Comparison of ENCODE assay signal across 1 cellular context in the genomic region with DNA sequence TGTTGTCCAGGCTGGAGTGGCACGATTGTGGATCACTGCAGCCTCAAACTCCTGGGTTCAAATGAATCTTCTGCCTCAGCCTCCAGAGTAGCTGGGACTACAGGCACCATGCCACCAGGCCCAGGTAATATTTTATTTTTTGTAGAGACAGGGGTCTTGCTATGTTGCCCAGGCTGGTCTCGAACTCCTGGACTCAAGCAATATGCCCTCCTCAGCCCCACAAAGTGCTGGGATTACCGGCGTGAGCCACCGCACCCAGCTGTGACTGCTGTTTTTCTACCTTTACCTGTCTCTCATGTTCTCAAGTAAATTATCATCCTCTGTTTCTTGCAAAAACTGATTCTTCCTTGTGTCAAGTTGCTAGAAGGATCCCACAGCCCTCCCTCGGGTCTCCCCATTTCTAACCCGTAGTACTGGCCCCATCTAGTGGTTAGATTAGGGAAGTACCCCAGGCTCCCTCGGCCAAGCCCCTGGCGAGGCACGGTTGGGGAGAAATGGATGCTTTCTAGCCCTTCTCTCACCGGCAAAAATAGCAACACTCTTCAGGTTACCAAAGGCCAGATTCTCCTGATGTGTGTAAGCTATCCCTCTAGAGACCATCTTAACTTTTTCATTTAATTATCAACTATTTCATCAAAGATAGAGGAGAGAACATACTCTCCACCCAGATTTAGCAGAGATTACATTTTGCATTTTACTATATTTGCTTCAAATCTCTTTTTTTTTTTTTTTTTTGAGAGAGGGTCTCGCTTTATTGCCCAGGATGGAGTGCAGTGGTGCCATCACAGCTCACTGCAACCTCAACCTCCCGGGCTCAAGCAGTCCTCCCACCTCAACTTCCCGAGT.
A peak's percentile ranks its signal among the peaks of the same experiment; 100 is the strongest.
TF ChIP-seq lines count a peak whose summit lies in the region.

No MANE protein-coding gene starts in this region.

TF ChIP-seq in neural cell, 6 proteins besides CTCF, POLR2A, EP300 and RAD21 (continued from another document):
- TF ChIP-seq, protein P1, sequence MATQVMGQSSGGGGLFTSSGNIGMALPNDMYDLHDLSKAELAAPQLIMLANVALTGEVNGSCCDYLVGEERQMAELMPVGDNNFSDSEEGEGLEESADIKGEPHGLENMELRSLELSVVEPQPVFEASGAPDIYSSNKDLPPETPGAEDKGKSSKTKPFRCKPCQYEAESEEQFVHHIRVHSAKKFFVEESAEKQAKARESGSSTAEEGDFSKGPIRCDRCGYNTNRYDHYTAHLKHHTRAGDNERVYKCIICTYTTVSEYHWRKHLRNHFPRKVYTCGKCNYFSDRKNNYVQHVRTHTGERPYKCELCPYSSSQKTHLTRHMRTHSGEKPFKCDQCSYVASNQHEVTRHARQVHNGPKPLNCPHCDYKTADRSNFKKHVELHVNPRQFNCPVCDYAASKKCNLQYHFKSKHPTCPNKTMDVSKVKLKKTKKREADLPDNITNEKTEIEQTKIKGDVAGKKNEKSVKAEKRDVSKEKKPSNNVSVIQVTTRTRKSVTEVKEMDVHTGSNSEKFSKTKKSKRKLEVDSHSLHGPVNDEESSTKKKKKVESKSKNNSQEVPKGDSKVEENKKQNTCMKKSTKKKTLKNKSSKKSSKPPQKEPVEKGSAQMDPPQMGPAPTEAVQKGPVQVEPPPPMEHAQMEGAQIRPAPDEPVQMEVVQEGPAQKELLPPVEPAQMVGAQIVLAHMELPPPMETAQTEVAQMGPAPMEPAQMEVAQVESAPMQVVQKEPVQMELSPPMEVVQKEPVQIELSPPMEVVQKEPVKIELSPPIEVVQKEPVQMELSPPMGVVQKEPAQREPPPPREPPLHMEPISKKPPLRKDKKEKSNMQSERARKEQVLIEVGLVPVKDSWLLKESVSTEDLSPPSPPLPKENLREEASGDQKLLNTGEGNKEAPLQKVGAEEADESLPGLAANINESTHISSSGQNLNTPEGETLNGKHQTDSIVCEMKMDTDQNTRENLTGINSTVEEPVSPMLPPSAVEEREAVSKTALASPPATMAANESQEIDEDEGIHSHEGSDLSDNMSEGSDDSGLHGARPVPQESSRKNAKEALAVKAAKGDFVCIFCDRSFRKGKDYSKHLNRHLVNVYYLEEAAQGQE (IDR thresholded peaks at IDR 0.05; ENCODE audit: borderline replicate concordance), result no peak
- TF ChIP-seq SMC3 (conservative IDR thresholded peaks at IDR 0.05; ENCODE audit: poor library complexity), result peak; percentile 93
- TF ChIP-seq TAF1 (IDR thresholded peaks at IDR 0.05; ENCODE audit: low read depth), result no peak
